In the genomic region with DNA sequence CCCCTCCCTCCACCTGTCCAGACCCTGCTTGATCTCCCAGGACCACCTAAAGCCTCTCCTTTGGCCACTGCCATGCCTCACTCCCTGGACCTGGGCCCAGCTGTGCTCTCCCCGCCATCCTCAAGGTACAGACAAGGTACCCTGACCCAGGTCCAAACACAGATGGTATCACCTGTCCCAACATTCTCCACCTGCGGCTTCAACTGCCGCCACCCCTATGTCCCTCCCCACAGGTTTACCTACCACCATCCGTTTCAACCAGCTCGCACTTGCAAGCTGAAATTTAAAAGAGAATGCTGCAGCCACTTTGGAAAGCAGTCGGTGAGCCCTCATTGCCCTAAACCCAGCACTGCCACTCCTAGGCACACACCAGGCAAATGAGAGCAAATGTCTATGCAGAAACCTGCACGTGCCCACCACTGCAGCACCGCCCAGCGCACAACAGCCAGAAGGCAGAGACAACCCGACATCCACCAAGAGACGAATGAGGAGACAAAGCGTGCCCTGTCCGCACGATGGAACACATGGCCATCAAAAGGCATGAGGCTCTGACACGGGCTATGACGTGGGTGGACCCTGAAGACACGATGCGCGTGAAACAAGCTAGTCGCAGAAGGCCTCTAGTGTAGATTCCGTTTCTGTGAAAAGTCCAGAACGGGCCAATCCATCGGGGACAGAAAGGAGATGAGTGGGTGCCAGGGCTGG, we compare ENCODE assay signal across 17 cellular contexts.
DNase-seq lines count a peak whose midpoint lies in the region; ATAC-seq, FAIRE-seq and TF ChIP-seq lines count a peak whose summit lies in the region.
"Had no signal": no experiment of that assay in that cellular context is flagged by ENCODE, and none has a peak within 500 bp of the region (broad histone marks: within the 10 kb centered on the region; RNA-seq: fewer than 3 reads in every experiment).

No MANE protein-coding gene starts in this region.

- peaks cover 8% of the 10 kb centered on the region for H3K9me3 Mint-ChIP-seq in glutamatergic neuron (ENCODE audit: unreplicated experiment)
- no peaks in the 10 kb centered on the region for H3K9me3 Mint-ChIP-seq in activated naive CD4-positive, alpha-beta T cell treated with anti-CD3 and anti-CD28 coated beads, Interleukin-2, amount 10 ng/mL, durations not matched to agents 7 days and 5 days

- peaks cover 2% of the 10 kb centered on the region for H3K4me1 Mint-ChIP-seq in glutamatergic neuron (ENCODE audit: low read depth, unreplicated experiment)
- H3K4me1 Mint-ChIP-seq in activated naive CD4-positive, alpha-beta T cell treated with anti-CD3 and anti-CD28 coated beads, Interleukin-2, amount 10 ng/mL, durations not matched to agents 7 days and 5 days, result no peaks in the 10 kb centered on the region

- H3K36me3 Mint-ChIP-seq in glutamatergic neuron (ENCODE audit: unreplicated experiment), result no peaks in the 10 kb centered on the region
- peaks cover 2% of the 10 kb centered on the region for H3K36me3 Mint-ChIP-seq in activated naive CD4-positive, alpha-beta T cell treated with anti-CD3 and anti-CD28 coated beads, Interleukin-2, amount 10 ng/mL, durations not matched to agents 7 days and 5 days

- H3K27ac ChIP-seq in A549 (peak overlapping the region; percentile 92 to 98; a peak in 5 of 6 replicates), VCaP (peak overlapping the region; percentile 100)
- H3K27ac ChIP-seq: BLaER1, GM23248, spleen had no signal

- no peak for TF ChIP-seq EP300 in A549 (IDR thresholded peaks at IDR 0.05)

- POLR2A ChIA-PET in A549 (lab: Yijun Ruan, JAX), result no interaction called here

- no peak for TF ChIP-seq RAD21 in A549 (conservative IDR thresholded peaks at IDR 0.05 in 1 of 2, IDR thresholded peaks at IDR 0.05 in 1 of 2)

- TF ChIP-seq CTCF in A549 (IDR thresholded peaks at IDR 0.05) (no peak), VCaP (conservative IDR thresholded peaks at IDR 0.05) (no peak), glutamatergic neuron (IDR thresholded peaks at IDR 0.05; ENCODE audit: partially characterized antibody, unreplicated experiment) (no peak)

- H3K4me3 Mint-ChIP-seq in glutamatergic neuron (ENCODE audit: unreplicated experiment), result no peak overlapping the region
- H3K4me3 Mint-ChIP-seq in activated naive CD4-positive, alpha-beta T cell treated with anti-CD3 and anti-CD28 coated beads, Interleukin-2, amount 10 ng/mL, durations not matched to agents 7 days and 5 days, result no peak overlapping the region

- no peak overlapping the region for H3K4me3 ChIP-seq in A549
- H3K4me3 ChIP-seq: BLaER1, GM23248, prostate gland, spleen had no signal

- peak overlapping the region; percentile 24 for H3K27ac Mint-ChIP-seq in glutamatergic neuron (ENCODE audit: unreplicated experiment)
- no peak overlapping the region for H3K27ac Mint-ChIP-seq in activated naive CD4-positive, alpha-beta T cell treated with anti-CD3 and anti-CD28 coated beads, Interleukin-2, amount 10 ng/mL, durations not matched to agents 7 days and 5 days

- peaks cover 78% of the 10 kb centered on the region for H3K4me1 ChIP-seq in A549

- DNase-seq in A549 (ENCODE audit: low read depth in 1 of 2, low spot score in 1 of 2) (no peak), glutamatergic neuron (no peak), occipital lobe (lab: John Stamatoyannopoulos, UW) (peak; percentile 48), T1000 (lab: John Stamatoyannopoulos, UW) (no peak), NCI-H146 treated with DMSO at 0.1 percent for 48 hours (lab: John Stamatoyannopoulos, UW; ENCODE audit: unreplicated experiment) (no peak)
- DNase-seq in activated naive CD4-positive, alpha-beta T cell treated with anti-CD3 and anti-CD28 coated beads, Interleukin-2, amount 10 ng/mL, durations not matched to agents 7 days and 5 days, result no peak
- DNase-seq: activated CD4-positive, alpha-beta T cell treated with anti-CD3 and anti-CD28 coated beads for 1 hour; activated effector memory CD4-positive, alpha-beta T cell treated with Interleukin-2 at 50 U/mL for 16 hours; DMS153; GM23248; NCI-H1436; PC-3; spleen had no signal

- ATAC-seq in A549, result no peak
- ATAC-seq in GM21786 (IDR thresholded peaks at IDR 0.05; ENCODE audit: unreplicated experiment), result no peak
- ATAC-seq: PC-3 had no signal

- CTCF ChIA-PET in A549 (lab: Yijun Ruan, JAX), result interaction anchor here (0.9 to 6.5 kb wide), 8 partner anchors 12 to 401 kb away, joined by 3 to 62 read pairs (median 4); no protein-coding TSS in a partner anchor
- CTCF ChIA-PET in activated naive CD4-positive, alpha-beta T cell treated with anti-CD3 and anti-CD28 coated beads, Interleukin-2, amount 10 ng/mL, durations not matched to agents 7 days and 5 days (lab: Charles Lee), result no interaction called here

- TF ChIP-seq POLR2A in A549 (IDR thresholded peaks at IDR 0.05; ENCODE audit: low read length), result no peak

- FAIRE-seq in A549 (lab: Jason Lieb, UNC), result no peak

- H3K27me3 Mint-ChIP-seq in glutamatergic neuron (ENCODE audit: unreplicated experiment), result peaks cover 9% of the 10 kb centered on the region
- H3K27me3 Mint-ChIP-seq in activated naive CD4-positive, alpha-beta T cell treated with anti-CD3 and anti-CD28 coated beads, Interleukin-2, amount 10 ng/mL, durations not matched to agents 7 days and 5 days, result no peaks in the 10 kb centered on the region

- no peaks in the 10 kb centered on the region for H3K9me3 ChIP-seq in A549
- H3K9me3 ChIP-seq: BLaER1, prostate gland, spleen had no signal

- no peak overlapping the region for H3K4me2 ChIP-seq in A549

- WGBS in A549 (ENCODE audit: missing lambda C conversion rate), result 91% methylated on average over 22 of the region's 23 CpGs

TF ChIP-seq in A549, 52 proteins besides CTCF, POLR2A, EP300 and RAD21 (continues in another document):
- TF ChIP-seq, protein P1, sequence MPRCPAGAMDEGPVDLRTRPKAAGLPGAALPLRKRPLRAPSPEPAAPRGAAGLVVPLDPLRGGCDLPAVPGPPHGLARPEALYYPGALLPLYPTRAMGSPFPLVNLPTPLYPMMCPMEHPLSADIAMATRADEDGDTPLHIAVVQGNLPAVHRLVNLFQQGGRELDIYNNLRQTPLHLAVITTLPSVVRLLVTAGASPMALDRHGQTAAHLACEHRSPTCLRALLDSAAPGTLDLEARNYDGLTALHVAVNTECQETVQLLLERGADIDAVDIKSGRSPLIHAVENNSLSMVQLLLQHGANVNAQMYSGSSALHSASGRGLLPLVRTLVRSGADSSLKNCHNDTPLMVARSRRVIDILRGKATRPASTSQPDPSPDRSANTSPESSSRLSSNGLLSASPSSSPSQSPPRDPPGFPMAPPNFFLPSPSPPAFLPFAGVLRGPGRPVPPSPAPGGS (IDR thresholded peaks at IDR 0.05), result no peak
- no peak for TF ChIP-seq JUNB (IDR thresholded peaks at IDR 0.05)
- TF ChIP-seq BHLHE40 (IDR thresholded peaks at IDR 0.05; ENCODE audit: low read depth, low read length), result no peak
- no peak for TF ChIP-seq NPAS2 (CRISPR knock-in tag; IDR thresholded peaks at IDR 0.05; ENCODE audit: borderline replicate concordance)
- no peak for TF ChIP-seq SREBF2 (IDR thresholded peaks at IDR 0.05)
- TF ChIP-seq CHD4 (IDR thresholded peaks at IDR 0.05; ENCODE audit: borderline replicate concordance), result no peak
- TF ChIP-seq HOXB5 (CRISPR knock-in tag; IDR thresholded peaks at IDR 0.05), result no peak
- no peak for TF ChIP-seq PHF8 (IDR thresholded peaks at IDR 0.05; ENCODE audit: borderline replicate concordance, low read depth)
- TF ChIP-seq, protein P2, sequence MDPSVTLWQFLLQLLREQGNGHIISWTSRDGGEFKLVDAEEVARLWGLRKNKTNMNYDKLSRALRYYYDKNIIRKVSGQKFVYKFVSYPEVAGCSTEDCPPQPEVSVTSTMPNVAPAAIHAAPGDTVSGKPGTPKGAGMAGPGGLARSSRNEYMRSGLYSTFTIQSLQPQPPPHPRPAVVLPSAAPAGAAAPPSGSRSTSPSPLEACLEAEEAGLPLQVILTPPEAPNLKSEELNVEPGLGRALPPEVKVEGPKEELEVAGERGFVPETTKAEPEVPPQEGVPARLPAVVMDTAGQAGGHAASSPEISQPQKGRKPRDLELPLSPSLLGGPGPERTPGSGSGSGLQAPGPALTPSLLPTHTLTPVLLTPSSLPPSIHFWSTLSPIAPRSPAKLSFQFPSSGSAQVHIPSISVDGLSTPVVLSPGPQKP (IDR thresholded peaks at IDR 0.05; ENCODE audit: low read depth, low read length), result no peak
- TF ChIP-seq KDM5A (IDR thresholded peaks at IDR 0.05), result no peak
- no peak for TF ChIP-seq NR3C1 (IDR thresholded peaks at IDR 0.05)
- no peak for TF ChIP-seq GATA3 (IDR thresholded peaks at IDR 0.05; ENCODE audit: borderline replicate concordance)
- TF ChIP-seq ESRRA (IDR thresholded peaks at IDR 0.05; ENCODE audit: borderline replicate concordance, low read length), result no peak
- TF ChIP-seq, protein P3, sequence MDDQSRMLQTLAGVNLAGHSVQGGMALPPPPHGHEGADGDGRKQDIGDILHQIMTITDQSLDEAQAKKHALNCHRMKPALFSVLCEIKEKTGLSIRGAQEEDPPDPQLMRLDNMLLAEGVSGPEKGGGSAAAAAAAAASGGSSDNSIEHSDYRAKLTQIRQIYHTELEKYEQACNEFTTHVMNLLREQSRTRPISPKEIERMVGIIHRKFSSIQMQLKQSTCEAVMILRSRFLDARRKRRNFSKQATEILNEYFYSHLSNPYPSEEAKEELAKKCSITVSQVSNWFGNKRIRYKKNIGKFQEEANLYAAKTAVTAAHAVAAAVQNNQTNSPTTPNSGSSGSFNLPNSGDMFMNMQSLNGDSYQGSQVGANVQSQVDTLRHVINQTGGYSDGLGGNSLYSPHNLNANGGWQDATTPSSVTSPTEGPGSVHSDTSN (IDR thresholded peaks at IDR 0.05), result no peak
- no peak for TF ChIP-seq FOSL2 (IDR thresholded peaks at IDR 0.05)
- TF ChIP-seq FOSL2 (CRISPR knock-in tag; IDR thresholded peaks at IDR 0.05), result no peak
- no peak for TF ChIP-seq CBX2 (IDR thresholded peaks at IDR 0.05; ENCODE audit: borderline replicate concordance, low read depth)
